Comparison of ENCODE assay signal across 2 cellular contexts in the genomic region with DNA sequence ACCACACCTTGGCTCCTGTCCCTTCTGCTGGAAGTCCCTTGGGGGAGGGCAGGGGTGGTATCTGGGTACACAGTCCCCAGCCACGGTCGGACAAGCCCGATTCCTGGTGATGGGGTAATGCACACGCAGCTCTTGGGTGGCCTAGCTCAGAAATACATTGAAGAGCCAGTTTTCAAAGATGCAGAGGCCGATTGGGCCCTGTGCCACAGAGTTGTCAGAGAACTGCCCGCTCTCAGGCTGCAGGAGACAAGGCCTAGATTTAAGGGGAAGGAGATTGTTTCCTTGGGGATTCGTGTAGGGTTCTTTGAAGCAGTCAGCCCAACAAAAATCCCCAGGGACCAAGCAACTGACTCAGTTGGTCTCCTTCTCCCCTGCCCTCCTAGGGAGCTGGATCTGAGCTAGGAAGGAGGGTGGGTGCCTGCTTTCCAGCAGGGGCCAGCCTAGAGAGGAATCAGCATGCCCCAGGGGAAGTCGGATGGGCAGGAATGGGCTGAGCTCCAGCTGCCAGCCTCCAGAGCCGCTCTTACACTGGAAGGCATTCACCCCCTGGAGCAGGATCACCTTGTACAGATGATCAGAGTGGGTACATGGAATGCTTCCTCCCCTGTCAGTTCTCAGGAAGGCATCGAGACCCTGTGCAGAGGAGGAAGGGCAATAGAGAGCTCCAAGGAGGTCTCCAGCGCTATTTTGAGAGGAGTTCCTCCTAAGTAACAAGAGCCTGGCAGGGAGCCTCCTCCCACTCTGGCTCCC.
TF ChIP-seq lines count a peak whose summit lies in the region.

No MANE protein-coding gene starts in this region.

TF ChIP-seq in HEK293, 187 proteins besides CTCF, POLR2A, EP300 and RAD21:
- TF ChIP-seq ZEB2 (tag by site-specific recombination; IDR thresholded peaks at IDR 0.05) (no peak), ZNF341 (tag by site-specific recombination; IDR thresholded peaks at IDR 0.05; ENCODE audit: low read depth) (peak; percentile 97), ZBTB8A (tag by site-specific recombination; IDR thresholded peaks at IDR 0.05) (no peak), ZBTB17 (tag by site-specific recombination; IDR thresholded peaks at IDR 0.05) (no peak), ZNF558 (tag by site-specific recombination; IDR thresholded peaks at IDR 0.05) (no peak)

TF ChIP-seq in K562, 482 proteins besides CTCF, POLR2A, EP300 and RAD21:
- TF ChIP-seq NRF1 (conservative IDR thresholded peaks at IDR 0.05 in 1 of 2, IDR thresholded peaks at IDR 0.05 in 1 of 2) (no peak), BRD4 (IDR thresholded peaks at IDR 0.05) (no peak), ZNF263 (CRISPR knock-in tag; IDR thresholded peaks at IDR 0.05; ENCODE audit: borderline replicate concordance) (peak; percentile 15; the same call in 1 of the 2 replicates), KAT8 (IDR thresholded peaks at IDR 0.05; ENCODE audit: low read depth) (no peak), ZNF79 (CRISPR knock-in tag; IDR thresholded peaks at IDR 0.05; ENCODE audit: low read depth) (no peak)
- TF ChIP-seq, protein P1, sequence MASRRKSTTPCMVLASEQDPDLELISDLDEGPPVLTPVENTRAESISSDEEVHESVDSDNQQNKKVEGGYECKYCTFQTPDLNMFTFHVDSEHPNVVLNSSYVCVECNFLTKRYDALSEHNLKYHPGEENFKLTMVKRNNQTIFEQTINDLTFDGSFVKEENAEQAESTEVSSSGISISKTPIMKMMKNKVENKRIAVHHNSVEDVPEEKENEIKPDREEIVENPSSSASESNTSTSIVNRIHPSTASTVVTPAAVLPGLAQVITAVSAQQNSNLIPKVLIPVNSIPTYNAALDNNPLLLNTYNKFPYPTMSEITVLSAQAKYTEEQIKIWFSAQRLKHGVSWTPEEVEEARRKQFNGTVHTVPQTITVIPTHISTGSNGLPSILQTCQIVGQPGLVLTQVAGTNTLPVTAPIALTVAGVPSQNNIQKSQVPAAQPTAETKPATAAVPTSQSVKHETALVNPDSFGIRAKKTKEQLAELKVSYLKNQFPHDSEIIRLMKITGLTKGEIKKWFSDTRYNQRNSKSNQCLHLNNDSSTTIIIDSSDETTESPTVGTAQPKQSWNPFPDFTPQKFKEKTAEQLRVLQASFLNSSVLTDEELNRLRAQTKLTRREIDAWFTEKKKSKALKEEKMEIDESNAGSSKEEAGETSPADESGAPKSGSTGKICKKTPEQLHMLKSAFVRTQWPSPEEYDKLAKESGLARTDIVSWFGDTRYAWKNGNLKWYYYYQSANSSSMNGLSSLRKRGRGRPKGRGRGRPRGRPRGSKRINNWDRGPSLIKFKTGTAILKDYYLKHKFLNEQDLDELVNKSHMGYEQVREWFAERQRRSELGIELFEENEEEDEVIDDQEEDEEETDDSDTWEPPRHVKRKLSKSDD (conservative IDR thresholded peaks at IDR 0.05; ENCODE audit: low read length), result no peak
